Comparison of ENCODE assay signal across 20 cellular contexts in the genomic region with DNA sequence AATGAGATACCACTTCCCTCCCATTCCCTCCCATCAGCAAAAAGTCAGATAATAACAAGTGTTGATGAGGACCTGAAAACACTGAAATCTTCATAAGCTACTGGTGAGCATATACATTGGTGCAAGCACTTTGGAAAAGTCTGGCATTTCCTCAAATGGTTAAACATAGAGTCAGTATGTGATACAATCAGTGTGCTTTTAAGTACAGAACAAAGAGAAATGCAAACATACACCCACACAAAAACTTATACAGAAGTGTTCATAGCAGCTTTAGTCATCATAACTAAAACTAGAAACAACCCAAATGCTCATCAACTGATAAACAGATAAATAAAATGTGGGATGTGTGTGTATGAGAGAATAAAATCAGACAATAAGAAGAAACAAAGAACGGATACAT.
"Had no signal": no experiment of that assay in that cellular context is flagged by ENCODE, and none has a peak within 500 bp of the region (broad histone marks: within the 10 kb centered on the region; RNA-seq: fewer than 3 reads in every experiment).

No MANE protein-coding gene starts in this region.

- H3K9me3 Mint-ChIP-seq: naive B cell, nephron progenitor cell had no signal

- H3K36me3 Mint-ChIP-seq: naive B cell had no signal

- ATAC-seq: gastrocnemius medialis, heart right ventricle, psoas muscle, sciatic nerve had no signal

- H3K27ac ChIP-seq: esophagus muscularis mucosa, gastrocnemius medialis, heart right ventricle, parathyroid adenoma, psoas muscle, stomach, thoracic aorta, transverse colon had no signal

- H3K36me3 ChIP-seq: gastrocnemius medialis, stomach, thoracic aorta, transverse colon had no signal

- H3K4me3 ChIP-seq: dorsolateral prefrontal cortex, esophagus muscularis mucosa, gastrocnemius medialis, heart right ventricle, psoas muscle, stomach, thoracic aorta, transverse colon had no signal

- H3K4me1 Mint-ChIP-seq: naive B cell, nephron progenitor cell had no signal

- H3K27me3 Mint-ChIP-seq: naive B cell had no signal

- DNase-seq: cortex of kidney; dorsolateral prefrontal cortex; effector CD8-positive, alpha-beta T cell; gastrocnemius medialis; heart right ventricle; hypothalamus; kidney glomerular epithelial cell; mesendoderm; naive B cell; nephron progenitor cell; psoas muscle; retina; stimulated activated naive CD4-positive, alpha-beta T cell; stomach; substantia nigra; transverse colon had no signal

- H3K27me3 ChIP-seq: dorsolateral prefrontal cortex, esophagus muscularis mucosa, gastrocnemius medialis, heart right ventricle, stomach, transverse colon had no signal

- H3K27ac Mint-ChIP-seq: nephron progenitor cell had no signal

- H3K9me3 ChIP-seq: esophagus muscularis mucosa, gastrocnemius medialis, heart right ventricle, psoas muscle, stomach, thoracic aorta, transverse colon had no signal

- H3K4me3 Mint-ChIP-seq: naive B cell, nephron progenitor cell had no signal

- H3K4me1 ChIP-seq: gastrocnemius medialis, psoas muscle had no signal
